Comparison of ENCODE assay signal across 29 cellular contexts in the genomic region with DNA sequence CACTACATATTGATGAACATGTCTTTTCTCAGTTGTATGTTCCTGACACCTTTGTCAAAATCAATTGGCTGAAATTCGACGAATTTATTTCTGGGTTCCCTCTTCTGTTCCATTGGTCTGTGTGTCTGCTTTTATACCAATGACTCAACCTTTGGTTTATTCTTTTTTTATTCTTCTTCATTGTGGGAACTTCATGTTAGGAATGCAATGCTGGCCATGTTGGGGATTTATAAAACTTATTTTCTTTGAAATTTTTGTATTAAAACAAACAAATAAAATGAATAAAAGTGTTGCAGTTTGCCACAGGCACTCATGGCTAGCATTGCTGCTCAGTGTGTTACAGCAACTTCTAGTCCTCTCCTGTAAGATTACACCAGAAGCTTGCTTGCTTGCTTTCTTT.
"Had no signal": no experiment of that assay in that cellular context is flagged by ENCODE, and none has a peak within 500 bp of the region (broad histone marks: within the 10 kb centered on the region; RNA-seq: fewer than 3 reads in every experiment).

No MANE protein-coding gene starts in this region.

- DNase-seq: activated CD4-positive, alpha-beta memory T cell treated with anti-CD3 and anti-CD28 coated beads for 36 hours; activated CD4-positive, alpha-beta T cell treated with anti-CD3 and anti-CD28 coated beads for 36 hours; activated CD4-positive, alpha-beta T cell treated with anti-CD3 and anti-CD28 coated beads, Interleukin-2, amount 10 ng/mL, durations not matched to agents 24 days and 14 days; activated CD4-positive, CD25-positive, alpha-beta regulatory T cell; activated CD4-positive, CD25-positive, alpha-beta regulatory T cell treated with anti-CD3 and anti-CD28 coated beads, Interleukin-2, amount 50 U/mL, for 72 hours; activated CD8-positive, alpha-beta memory T cell treated with anti-CD3 and anti-CD28 coated beads, Interleukin-2, amount 10 ng/mL, durations not matched to agents 7 days and 5 days; activated CD8-positive, alpha-beta memory T cell treated with anti-CD3 and anti-CD28 coated beads, Interleukin-2, amount 50 U/mL, for 4 hours; activated CD8-positive, alpha-beta T cell treated with anti-CD3 and anti-CD28 coated beads, Interleukin-2, amount 10 ng/mL, durations not matched to agents 7 days and 5 days; activated gamma-delta T cell; activated naive CD4-positive, alpha-beta T cell; activated naive CD4-positive, alpha-beta T cell treated with anti-CD3 and anti-CD28 coated beads, Interleukin-2, amount 10 ng/mL, durations not matched to agents 7 days and 5 days; activated naive CD8-positive, alpha-beta T cell treated with anti-CD3 and anti-CD28 coated beads, Interleukin-2, amount 10 ng/mL, durations not matched to agents 7 days and 5 days; activated T-cell treated with anti-CD3 and anti-CD28 coated beads for 4 hours; activated T-cell treated with anti-CD3 and anti-CD28 coated beads, Interleukin-2, amount 50 U/mL, for 24 hours; activated T-cell treated with anti-CD3 and anti-CD28 coated beads, Interleukin-2, amount 50 U/mL, for 72 hours; amniotic stem cell; anterior cingulate cortex; brain microvascular endothelial cell; cortex of kidney; dermis blood vessel endothelial cell; effector CD4-positive, alpha-beta T cell; effector memory CD8-positive, alpha-beta T cell; erythroblast; foreskin keratinocyte; gastrocnemius medialis; glutamatergic neuron; heart left ventricle; T-helper 2 cell had no signal

- H3K36me3 ChIP-seq: brain microvascular endothelial cell, esophagus muscularis mucosa, gastrocnemius medialis, heart left ventricle had no signal

- H3K4me3 ChIP-seq: esophagus muscularis mucosa, gastrocnemius medialis, heart left ventricle had no signal

- H3K9me3 ChIP-seq: esophagus muscularis mucosa, gastrocnemius medialis had no signal

- H3K27ac ChIP-seq: brain microvascular endothelial cell, esophagus muscularis mucosa, foreskin keratinocyte, gastrocnemius medialis, heart left ventricle had no signal

- H3K27me3 ChIP-seq: brain microvascular endothelial cell, esophagus muscularis mucosa, foreskin keratinocyte, gastrocnemius medialis, heart left ventricle had no signal
